In genomic region chr15:60478633-60479360, GRCh38 we compare ENCODE assay signal across 8 cellular contexts. TPM values are rescaled to one million over a fixed set of nuclear protein-coding genes. Genes with fewer than 3 reads are reported as not detected.
DNase-seq lines count a peak whose midpoint lies in the region; ATAC-seq and TF ChIP-seq lines count a peak whose summit lies in the region.

A gene with protein sequence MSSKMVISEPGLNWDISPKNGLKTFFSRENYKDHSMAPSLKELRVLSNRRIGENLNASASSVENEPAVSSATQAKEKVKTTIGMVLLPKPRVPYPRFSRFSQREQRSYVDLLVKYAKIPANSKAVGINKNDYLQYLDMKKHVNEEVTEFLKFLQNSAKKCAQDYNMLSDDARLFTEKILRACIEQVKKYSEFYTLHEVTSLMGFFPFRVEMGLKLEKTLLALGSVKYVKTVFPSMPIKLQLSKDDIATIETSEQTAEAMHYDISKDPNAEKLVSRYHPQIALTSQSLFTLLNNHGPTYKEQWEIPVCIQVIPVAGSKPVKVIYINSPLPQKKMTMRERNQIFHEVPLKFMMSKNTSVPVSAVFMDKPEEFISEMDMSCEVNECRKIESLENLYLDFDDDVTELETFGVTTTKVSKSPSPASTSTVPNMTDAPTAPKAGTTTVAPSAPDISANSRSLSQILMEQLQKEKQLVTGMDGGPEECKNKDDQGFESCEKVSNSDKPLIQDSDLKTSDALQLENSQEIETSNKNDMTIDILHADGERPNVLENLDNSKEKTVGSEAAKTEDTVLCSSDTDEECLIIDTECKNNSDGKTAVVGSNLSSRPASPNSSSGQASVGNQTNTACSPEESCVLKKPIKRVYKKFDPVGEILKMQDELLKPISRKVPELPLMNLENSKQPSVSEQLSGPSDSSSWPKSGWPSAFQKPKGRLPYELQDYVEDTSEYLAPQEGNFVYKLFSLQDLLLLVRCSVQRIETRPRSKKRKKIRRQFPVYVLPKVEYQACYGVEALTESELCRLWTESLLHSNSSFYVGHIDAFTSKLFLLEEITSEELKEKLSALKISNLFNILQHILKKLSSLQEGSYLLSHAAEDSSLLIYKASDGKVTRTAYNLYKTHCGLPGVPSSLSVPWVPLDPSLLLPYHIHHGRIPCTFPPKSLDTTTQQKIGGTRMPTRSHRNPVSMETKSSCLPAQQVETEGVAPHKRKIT (minus strand): TSS chr15:60479142. CDS start chr15:60477977, 1,165 bp downstream.

- peak within 1 kb of the TSS; percentile 95 for H2AFZ ChIP-seq in mammary epithelial cell (ENCODE audit: low read depth, low read length)

- intact Hi-C loops in mammary epithelial cell (cut with micrococcal nuclease): loop anchor here (2.0 kb wide), 1 partner anchor 42 kb away; no protein-coding TSS in a partner anchor

- H3K36me3 ChIP-seq in WERI-Rb-1: peaks cover 30% of the 10 kb centered on the region
- H3K36me3 ChIP-seq in mammary epithelial cell (ENCODE audit: insufficient read depth, low read length): peaks cover 4% of the 10 kb centered on the region
- H3K36me3 ChIP-seq in iPS-20b (ENCODE audit: insufficient read depth, low read depth, low read length): peaks cover 31% of the 10 kb centered on the region

- DNase-seq in ACHN (peak; percentile 94), NCI-H2196 treated with DMSO at 0.1 percent for 48 hours (lab: John Stamatoyannopoulos, UW; ENCODE audit: unreplicated experiment) (peak; percentile 68), WERI-Rb-1 (peak; percentile 95), mammary epithelial cell (peak; percentile 91)

- TF ChIP-seq CTCF in WERI-Rb-1 (IDR thresholded peaks at IDR 0.05; ENCODE audit: low read depth, low read length) (no peak), mammary epithelial cell (conservative IDR thresholded peaks at IDR 0.05 in 1 of 2, IDR thresholded peaks at IDR 0.05 in 1 of 2; ENCODE audit: extremely low read depth in 1 of 2, insufficient read depth in 1 of 2, low read depth in 1 of 2, low read length in 2 of 2) (no peak)

- 3% methylated on average over 32 of the region's 57 CpGs for WGBS in mammary epithelial cell (ENCODE audit: low coverage, missing lambda C conversion rate)

- H4K20me1 ChIP-seq in mammary epithelial cell (ENCODE audit: insufficient read depth, low read length): no peaks in the 10 kb centered on the region

- H3K9ac ChIP-seq in mammary epithelial cell (ENCODE audit: insufficient read depth, low read length): peak within 1 kb of the TSS; percentile 94
- peak within 1 kb of the TSS; percentile 97 for H3K9ac ChIP-seq in iPS-20b (ENCODE audit: low read depth, low read length)

- peaks cover 25% of the 10 kb centered on the region for H3K4me1 ChIP-seq in mammary epithelial cell (ENCODE audit: insufficient read depth, low read length)
- peaks cover 17% of the 10 kb centered on the region for H3K4me1 ChIP-seq in iPS-20b (ENCODE audit: insufficient read depth, low read length)

- H3K27me3 ChIP-seq in WERI-Rb-1 (ENCODE audit: insufficient read depth, low read depth, severe bottlenecking) (peaks cover 3% of the 10 kb centered on the region), mammary epithelial cell (ENCODE audit: insufficient read depth, low read length) (no peaks in the 10 kb centered on the region), iPS-20b (ENCODE audit: insufficient read depth, low read length) (no peaks in the 10 kb centered on the region)

- no peaks in the 10 kb centered on the region for H3K9me3 ChIP-seq in WERI-Rb-1 (ENCODE audit: severe bottlenecking)
- no peaks in the 10 kb centered on the region for H3K9me3 ChIP-seq in mammary epithelial cell (replicated peaks; ENCODE audit: insufficient read depth, low read length)
- no peaks in the 10 kb centered on the region for H3K9me3 ChIP-seq in iPS-20b (ENCODE audit: insufficient read depth, low read depth, low read length)

- peaks cover 38% of the 10 kb centered on the region for H3K79me2 ChIP-seq in mammary epithelial cell (ENCODE audit: insufficient read depth, low read length)

- dilution Hi-C loops in mammary epithelial cell (cut with HindIII; ENCODE audit: low sequenced_read_pairs): no loop called here

- H3K4me3 ChIP-seq in WERI-Rb-1 (ENCODE audit: low read depth, low read length) (peak within 1 kb of the TSS; percentile 78), mammary epithelial cell (replicated peaks in 1 of 3; ENCODE audit: insufficient read depth in 1 of 3, low read depth in 2 of 3, low read length in 3 of 3) (peak within 1 kb of the TSS; percentile 63 to 82 (median 77)), iPS-20b (ENCODE audit: low read length) (peak within 1 kb of the TSS; percentile 80), skin epidermis (peak within 1 kb of the TSS; percentile 55 to 87 (median 73))

- H3K27ac ChIP-seq in WERI-Rb-1: peak within 1 kb of the TSS; percentile 92
- H3K27ac ChIP-seq in mammary epithelial cell (ENCODE audit: insufficient read depth, low read depth, low read length): peak within 1 kb of the TSS; percentile 86
- peak within 1 kb of the TSS; percentile 79 for H3K27ac ChIP-seq in iPS-20b (ENCODE audit: low read length)
- H3K27ac ChIP-seq in skin epidermis: peak within 1 kb of the TSS; percentile 79 to 99 (median 95)

- in situ Hi-C loops in ACHN (cut with HindIII; ENCODE audit: low pct_ligation_motif_present, low pct_unique_long_range_greater_than_20kb, low sequenced_read_pairs) (no loop called here), mammary epithelial cell (cut with MboI; ENCODE audit: low sequenced_read_pairs in 2 of 2) (no loop called here)

- TSS peak; percentile 46 for BruUV-seq in mammary epithelial cell (replicated peaks; lab: Mats Ljungman, UMichigan)

- H3K4me2 ChIP-seq in mammary epithelial cell (ENCODE audit: insufficient read depth, low read depth, low read length): peak within 1 kb of the TSS; percentile 97

- ATAC-seq in GM18870 (IDR thresholded peaks at IDR 0.05; ENCODE audit: unreplicated experiment) (peak; percentile 72), HG03135 (IDR thresholded peaks at IDR 0.05; ENCODE audit: unreplicated experiment) (peak; percentile 90)

- CTCF ChIA-PET in mammary epithelial cell (lab: Charles Lee; ENCODE audit: low non-redundant PET): no interaction called here

RNA-seq across cellular contexts. Expression of the gene that starts here (rescaled TPM):
- total RNA-seq in mammary epithelial cell: 10 to 100 TPM; 31.2 to 48.0 TPM
- 17.3 TPM for polyA plus RNA-seq in mammary epithelial cell
- polyA minus RNA-seq in mammary epithelial cell: 23.4 TPM

Comparison
In these comparisons a context has a peak if more than half of its experiments do, and no peak if none do; other contexts are left out.
1. Peak in every context shown above with its lines: DNase-seq, ATAC-seq, H3K4me3 ChIP-seq and H3K27ac ChIP-seq.